ENCODE assay signal across 24 cellular contexts in genomic region chr9:90953200-90953599, GRCh38.
A peak's percentile ranks its signal among the peaks of the same experiment; 100 is the strongest.
DNase-seq lines count a peak whose midpoint lies in the region; ATAC-seq, FAIRE-seq and TF ChIP-seq lines count a peak whose summit lies in the region.
"Had no signal": no experiment of that assay in that cellular context is flagged by ENCODE, and none has a peak within 500 bp of the region (broad histone marks: within the 10 kb centered on the region; RNA-seq: fewer than 3 reads in every experiment).

No MANE protein-coding gene starts in this region.

- no peaks in the 10 kb centered on the region for H4K20me1 ChIP-seq in MM.1S (ENCODE audit: insufficient read depth, low read length)
- H4K20me1 ChIP-seq: BLaER1 had no signal

- no peaks in the 10 kb centered on the region for H3K27me3 ChIP-seq in MM.1S (replicated peaks; ENCODE audit: insufficient read depth, low read length)
- no peaks in the 10 kb centered on the region for H3K27me3 ChIP-seq in foreskin keratinocyte
- H3K27me3 ChIP-seq: BLaER1 had no signal

- no peak for FAIRE-seq in HTR-8/SVneo (lab: Jason Lieb, UNC)
- FAIRE-seq: D721Med, GM12891, H1 had no signal

- ATAC-seq in foreskin keratinocyte (no peak), HG03439 (IDR thresholded peaks at IDR 0.05; ENCODE audit: unreplicated experiment) (no peak)
- ATAC-seq: Panc1 had no signal

- DNase-seq in NCI-H748 (lab: John Stamatoyannopoulos, UW; ENCODE audit: unreplicated experiment) (peak; percentile 7), NCI-H748 treated with DMSO at 0.1 percent for 48 hours (lab: John Stamatoyannopoulos, UW) (no peak), MM.1S (no peak), foreskin keratinocyte (no peak), HTR-8/SVneo (ENCODE audit: insufficient read length, low spot score) (no peak), NCI-H226 (no peak)
- DNase-seq in activated T-cell treated with anti-CD3 and anti-CD28 coated beads, Interleukin-2, amount 50 U/mL, for 48 hours, result no peak
- DNase-seq: CD4-positive, alpha-beta T cell; GF-D8; KBM-7; NCI-H1092; NCI-H1417 treated with DMSO at 0.1 percent for 48 hours; NCI-H1694 treated with DMSO at 0.1 percent for 48 hours; NCI-H2081; NCI-H446; NCI-H526; SHP77 treated with DMSO at 0.1 percent for 48 hours had no signal

- no peaks in the 10 kb centered on the region for H3K9me2 ChIP-seq in MM.1S (replicated peaks; ENCODE audit: insufficient read depth, low read length)

- TF ChIP-seq CTCF in MM.1S (IDR thresholded peaks at IDR 0.05; ENCODE audit: low read length) (no peak), foreskin keratinocyte (conservative IDR thresholded peaks at IDR 0.05) (peak; percentile 12)

- H3K4me1 ChIP-seq in MM.1S (ENCODE audit: low read length), result peaks cover 26% of the 10 kb centered on the region
- H3K4me1 ChIP-seq in foreskin keratinocyte, result no peaks in the 10 kb centered on the region

- no peaks in the 10 kb centered on the region for H3K79me2 ChIP-seq in MM.1S (ENCODE audit: low read length)

- no peak overlapping the region for H3K4me3 ChIP-seq in MM.1S (ENCODE audit: low read length)
- H3K4me3 ChIP-seq: BLaER1, SK-N-MC had no signal

- peak overlapping the region; percentile 8; the same call in 1 of the 2 replicates for H2AFZ ChIP-seq in MM.1S (ENCODE audit: low read length)

- H3K27ac ChIP-seq in MM.1S (ENCODE audit: low read length) (no peak overlapping the region), foreskin keratinocyte (no peak overlapping the region)
- H3K27ac ChIP-seq: BLaER1, SK-N-MC had no signal

- H3F3A ChIP-seq in MM.1S (ENCODE audit: insufficient read depth, low read length), result no peaks in the 10 kb centered on the region

- no peak overlapping the region for H3K4me2 ChIP-seq in MM.1S (ENCODE audit: low read depth, low read length)

- no peaks in the 10 kb centered on the region for H3K9me3 ChIP-seq in MM.1S (replicated peaks; ENCODE audit: insufficient read depth, low read length)

- H3K36me3 ChIP-seq in MM.1S (replicated peaks; ENCODE audit: insufficient read depth, low read length), result no peaks in the 10 kb centered on the region
- H3K36me3 ChIP-seq: BLaER1 had no signal

- H3K9ac ChIP-seq in MM.1S (ENCODE audit: low read length), result no peak overlapping the region
- H3K9ac ChIP-seq: BLaER1 had no signal
